Comparison of ENCODE assay signal across 16 cellular contexts in the genomic region with DNA sequence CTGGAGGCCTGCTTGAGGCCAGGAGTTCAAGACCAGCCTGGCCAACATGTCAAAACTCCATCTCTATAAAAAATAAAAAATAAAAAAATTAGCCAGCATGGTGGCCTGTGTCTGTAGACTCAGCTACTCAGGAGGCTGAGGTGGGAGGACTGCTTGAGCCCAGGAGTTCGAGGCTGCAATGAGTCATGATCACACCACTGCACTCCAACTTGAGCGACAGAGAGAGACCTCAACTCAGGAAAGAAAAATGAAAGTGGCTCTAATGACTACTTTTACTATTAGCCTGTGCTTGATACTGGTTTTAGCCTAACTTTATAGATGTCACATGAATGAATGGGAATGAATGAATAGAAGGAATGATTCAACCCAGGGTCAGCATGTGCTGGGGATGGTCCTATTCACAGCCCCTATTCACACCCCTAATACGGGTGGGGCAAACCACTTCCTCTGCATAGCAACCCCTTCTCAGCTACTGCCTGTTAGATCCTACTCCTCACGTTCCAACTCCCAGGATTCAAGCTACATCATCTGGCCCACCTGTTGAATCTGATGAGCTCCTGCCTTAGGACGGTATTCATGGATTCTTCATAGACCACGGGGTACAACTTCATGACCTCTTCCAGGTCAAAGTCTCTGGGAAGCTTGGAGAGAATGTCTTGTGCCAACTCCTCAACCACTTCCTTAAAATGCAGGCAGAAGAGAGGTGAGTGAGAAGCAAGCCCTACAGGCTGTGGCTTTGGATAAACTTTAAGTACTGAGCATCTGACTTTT. TPM values are rescaled to one million over a fixed set of nuclear protein-coding genes. Genes with fewer than 3 reads are reported as not detected.
DNase-seq lines count a peak whose midpoint lies in the region; ATAC-seq and TF ChIP-seq lines count a peak whose summit lies in the region.
"Had no signal": no experiment of that assay in that cellular context is flagged by ENCODE, and none has a peak within 500 bp of the region (broad histone marks: within the 10 kb centered on the region; RNA-seq: fewer than 3 reads in every experiment).

No MANE protein-coding gene starts in this region.

- H3K27ac ChIP-seq in PC-3 (ENCODE audit: low read length) (no peak overlapping the region), spleen (no peak overlapping the region)
- H3K27ac ChIP-seq: ascending aorta, left lung, right lobe of liver had no signal

- no peak for ATAC-seq in PC-3
- ATAC-seq in stimulated activated naive CD8-positive, alpha-beta T cell treated with anti-CD3 and anti-CD28 coated beads, Interleukin-15, amount 100 ng/mL, for 72 hours = peak; percentile 49
- ATAC-seq: left lung, right lobe of liver had no signal

- no peaks in the 10 kb centered on the region for H3K9me3 ChIP-seq in PC-3 (ENCODE audit: low read length)
- no peaks in the 10 kb centered on the region for H3K9me3 ChIP-seq in spleen
- H3K9me3 ChIP-seq: ascending aorta, left lung, MG63, right lobe of liver had no signal

- no peak overlapping the region for H3K4me3 Mint-ChIP-seq in activated T-helper 2 cell treated with anti-CD3 and anti-CD28 coated beads, Interferon-gamma antibody, Interleukin-2, Interleukin-4, amounts not matched to agents 10 μg/mL and 5 μg/mL and 100 μg/mL, durations not matched to agents 14 hours and 24 hours and 36 hours (ENCODE audit: low read depth)
- peak overlapping the region in 1 of 2 donors; percentile 16 for H3K4me3 Mint-ChIP-seq in stimulated activated naive CD8-positive, alpha-beta T cell treated with anti-CD3 and anti-CD28 coated beads, Interleukin-15, amount 100 ng/mL, for 72 hours

- intact Hi-C loops in PC-3 (cut with micrococcal nuclease) = no loop called here
- intact Hi-C loops in activated T-helper 2 cell treated with anti-CD3 and anti-CD28 coated beads, Interferon-gamma antibody, Interleukin-2, Interleukin-4, amounts not matched to agents 10 μg/mL and 5 μg/mL and 100 μg/mL, durations not matched to agents 14 hours and 24 hours and 36 hours (cut with micrococcal nuclease) = no loop called here
- intact Hi-C loops in spleen (cut with DNase I; ENCODE audit: low total_unique reads) = no loop called here

- H3K4me3 ChIP-seq in PC-3 (ENCODE audit: low read length) (no peak overlapping the region), spleen (no peak overlapping the region)
- H3K4me3 ChIP-seq: ascending aorta, left lung, MG63, right lobe of liver had no signal

- H3K36me3 ChIP-seq in PC-3 (ENCODE audit: low read depth, low read length) = no peaks in the 10 kb centered on the region
- no peaks in the 10 kb centered on the region for H3K36me3 ChIP-seq in spleen
- H3K36me3 ChIP-seq: ascending aorta, left lung, MG63, right lobe of liver had no signal

- TF ChIP-seq CTCF in PC-3 (conservative IDR thresholded peaks at IDR 0.05; ENCODE audit: low read depth, low read length) = no peak
- no peak for TF ChIP-seq CTCF in spleen (IDR thresholded peaks at IDR 0.05 in 8 of 11, conservative IDR thresholded peaks at IDR 0.05 in 3 of 11)
- TF ChIP-seq CTCF in GM20000 (IDR thresholded peaks at IDR 0.05; ENCODE audit: extremely low read depth, missing control alignments) = no peak

- H3K9me3 Mint-ChIP-seq in activated T-helper 2 cell treated with anti-CD3 and anti-CD28 coated beads, Interferon-gamma antibody, Interleukin-2, Interleukin-4, amounts not matched to agents 10 μg/mL and 5 μg/mL and 100 μg/mL, durations not matched to agents 14 hours and 24 hours and 36 hours = no peaks in the 10 kb centered on the region
- H3K9me3 Mint-ChIP-seq in stimulated activated naive CD8-positive, alpha-beta T cell treated with anti-CD3 and anti-CD28 coated beads, Interleukin-15, amount 100 ng/mL, for 72 hours = no peaks in the 10 kb centered on the region

- WGBS in spleen, 5 donors = 25 to 55% (median 39%) methylated on average over 6 of the region's 6 CpGs

- H3K79me2 ChIP-seq in PC-3 (ENCODE audit: low read length) = no peaks in the 10 kb centered on the region

- H3K9me2 ChIP-seq in PC-3 (replicated peaks; ENCODE audit: low read length) = no peaks in the 10 kb centered on the region

- peak; percentile 33 for DNase-seq in stimulated activated CD4-positive, alpha-beta T cell treated with anti-CD3 and anti-CD28 coated beads, Interleukin-1b, Interleukin-23, amount 100 ng/mL, for 48 hours
- no peak for DNase-seq in stimulated activated CD4-positive, alpha-beta T cell treated with anti-CD3 and anti-CD28 coated beads, Interleukin-4, amount 100 ng/mL, for 24 hours
- DNase-seq in PC-3 = peak; percentile 2
- no peak for DNase-seq in activated T-helper 2 cell treated with anti-CD3 and anti-CD28 coated beads, Interferon-gamma antibody, Interleukin-2, Interleukin-4, amounts not matched to agents 10 μg/mL and 5 μg/mL and 100 μg/mL, durations not matched to agents 14 hours and 24 hours and 36 hours (ENCODE audit: low spot score)
- DNase-seq in stimulated activated naive CD8-positive, alpha-beta T cell treated with anti-CD3 and anti-CD28 coated beads, Interleukin-15, amount 100 ng/mL, for 72 hours = peak; percentile 7 to 21
- DNase-seq in spleen = no peak
- DNase-seq in NCI-H526 treated with DMSO at 0.1 percent for 48 hours (lab: John Stamatoyannopoulos, UW) = no peak
- DNase-seq in GM20000 (ENCODE audit: low spot score) = no peak
- DNase-seq: HCEC 1CT; left lung; MG63; NCI-H774; right lobe of liver; stimulated activated CD4-positive, alpha-beta T cell treated with anti-CD3 and anti-CD28 coated beads, Interleukin-4, amount 100 ng/mL, for 1 hour; SW 1271 had no signal

- no peaks in the 10 kb centered on the region for H3K27me3 Mint-ChIP-seq in activated T-helper 2 cell treated with anti-CD3 and anti-CD28 coated beads, Interferon-gamma antibody, Interleukin-2, Interleukin-4, amounts not matched to agents 10 μg/mL and 5 μg/mL and 100 μg/mL, durations not matched to agents 14 hours and 24 hours and 36 hours (ENCODE audit: low read depth)
- no peaks in the 10 kb centered on the region for H3K27me3 Mint-ChIP-seq in stimulated activated naive CD8-positive, alpha-beta T cell treated with anti-CD3 and anti-CD28 coated beads, Interleukin-15, amount 100 ng/mL, for 72 hours

- POLR2A ChIA-PET in PC-3 (lab: Charles Lee; ENCODE audit: unreplicated experiment) = no interaction called here

- no peak for TF ChIP-seq POLR2A in spleen (IDR thresholded peaks at IDR 0.05)

- no peak overlapping the region for H3K9ac ChIP-seq in PC-3 (ENCODE audit: low read length)

- peak overlapping the region; percentile 75 for H3K27ac Mint-ChIP-seq in activated T-helper 2 cell treated with anti-CD3 and anti-CD28 coated beads, Interferon-gamma antibody, Interleukin-2, Interleukin-4, amounts not matched to agents 10 μg/mL and 5 μg/mL and 100 μg/mL, durations not matched to agents 14 hours and 24 hours and 36 hours
- H3K27ac Mint-ChIP-seq in stimulated activated naive CD8-positive, alpha-beta T cell treated with anti-CD3 and anti-CD28 coated beads, Interleukin-15, amount 100 ng/mL, for 72 hours = peak overlapping the region in 1 of 2 donors; percentile 48

- H3K4me1 ChIP-seq in PC-3 (ENCODE audit: insufficient read depth, low read length) = peaks cover 17% of the 10 kb centered on the region
- peaks cover 0 to 16% (median 0%) of the 10 kb centered on the region in 6 donors for H3K4me1 ChIP-seq in spleen
- H3K4me1 ChIP-seq: ascending aorta, right lobe of liver had no signal

- no peaks in the 10 kb centered on the region for H4K20me1 ChIP-seq in PC-3 (ENCODE audit: low read length)

- H3K4me1 Mint-ChIP-seq in activated T-helper 2 cell treated with anti-CD3 and anti-CD28 coated beads, Interferon-gamma antibody, Interleukin-2, Interleukin-4, amounts not matched to agents 10 μg/mL and 5 μg/mL and 100 μg/mL, durations not matched to agents 14 hours and 24 hours and 36 hours (ENCODE audit: low read depth) = peaks cover 65% of the 10 kb centered on the region
- H3K4me1 Mint-ChIP-seq in stimulated activated naive CD8-positive, alpha-beta T cell treated with anti-CD3 and anti-CD28 coated beads, Interleukin-15, amount 100 ng/mL, for 72 hours = peaks cover 50% of the 10 kb centered on the region

- H3K36me3 Mint-ChIP-seq in activated T-helper 2 cell treated with anti-CD3 and anti-CD28 coated beads, Interferon-gamma antibody, Interleukin-2, Interleukin-4, amounts not matched to agents 10 μg/mL and 5 μg/mL and 100 μg/mL, durations not matched to agents 14 hours and 24 hours and 36 hours (ENCODE audit: low read depth) = no peaks in the 10 kb centered on the region

- no peaks in the 10 kb centered on the region for H3F3A ChIP-seq in PC-3 (ENCODE audit: low read length, unreplicated experiment)

- CTCF ChIA-PET in PC-3 (lab: Charles Lee) = no interaction called here

- H2AFZ ChIP-seq in PC-3 (ENCODE audit: low read length) = no peak overlapping the region

- H3K27me3 ChIP-seq in PC-3 (ENCODE audit: low read length) (no peaks in the 10 kb centered on the region), spleen (replicated peaks in 1 of 7) (no peaks in the 10 kb centered on the region)
- H3K27me3 ChIP-seq: ascending aorta, left lung, MG63, right lobe of liver had no signal

- BruUV-seq in PC-3 (replicated peaks; lab: Mats Ljungman, UMichigan) = no TSS peak

- no peak overlapping the region for H3K4me2 ChIP-seq in PC-3 (ENCODE audit: low read length)

RNA-seq across cellular contexts. Expression of a gene that starts 40.5 kb away (rescaled TPM):
- 21.9 and 35.1 TPM in 2 replicates for total RNA-seq in PC-3 (2014; rRNA removed)
- 30.5 and 34.7 TPM in 2 replicates for total RNA-seq in activated T-helper 2 cell treated with anti-CD3 and anti-CD28 coated beads, Interferon-gamma antibody, Interleukin-2, Interleukin-4, amounts not matched to agents 10 μg/mL and 5 μg/mL and 100 μg/mL, durations not matched to agents 14 hours and 24 hours and 36 hours
- total RNA-seq in spleen = 10 to 100 TPM; 15.3 to 25.4 (median 22.8) TPM
- 10 to 100 TPM; 35.8 to 47.2 (median 39.4) TPM for polyA plus RNA-seq in spleen

RNA-seq across cellular contexts. Expression of a gene that starts 40.9 kb away (rescaled TPM):
- total RNA-seq in PC-3 (2014; rRNA removed) (8.5 and 10.5 TPM in 2 replicates), spleen (10 to 100 TPM in 4 of 7 donors, 1 to 10 TPM in 3; 6.8 to 13.7 (median 10.1) TPM)
- 17.4 and 19.2 TPM in 2 replicates for total RNA-seq in activated T-helper 2 cell treated with anti-CD3 and anti-CD28 coated beads, Interferon-gamma antibody, Interleukin-2, Interleukin-4, amounts not matched to agents 10 μg/mL and 5 μg/mL and 100 μg/mL, durations not matched to agents 14 hours and 24 hours and 36 hours
- polyA plus RNA-seq in spleen = 1 to 10 TPM; 1.0 to 3.0 (median 1.3) TPM

Comparison
In these comparisons a context has a peak if more than half of its experiments do, and no peak if none do; other contexts are left out.
1. DNase-seq: peak in stimulated activated CD4-positive, alpha-beta T cell treated with anti-CD3 and anti-CD28 coated beads, Interleukin-1b, Interleukin-23, amount 100 ng/mL, for 48 hours (single experiment), PC-3 (single experiment) and stimulated activated naive CD8-positive, alpha-beta T cell treated with anti-CD3 and anti-CD28 coated beads, Interleukin-15, amount 100 ng/mL, for 72 hours (2 of 2); none in stimulated activated CD4-positive, alpha-beta T cell treated with anti-CD3 and anti-CD28 coated beads, Interleukin-4, amount 100 ng/mL, for 24 hours (single experiment), activated T-helper 2 cell treated with anti-CD3 and anti-CD28 coated beads, Interferon-gamma antibody, Interleukin-2, Interleukin-4, amounts not matched to agents 10 μg/mL and 5 μg/mL and 100 μg/mL, durations not matched to agents 14 hours and 24 hours and 36 hours (single experiment), spleen (single experiment), NCI-H526 treated with DMSO at 0.1 percent for 48 hours (single experiment) and GM20000 (single experiment).